21 cellular contexts compared by ENCODE assay signal in the genomic region with DNA sequence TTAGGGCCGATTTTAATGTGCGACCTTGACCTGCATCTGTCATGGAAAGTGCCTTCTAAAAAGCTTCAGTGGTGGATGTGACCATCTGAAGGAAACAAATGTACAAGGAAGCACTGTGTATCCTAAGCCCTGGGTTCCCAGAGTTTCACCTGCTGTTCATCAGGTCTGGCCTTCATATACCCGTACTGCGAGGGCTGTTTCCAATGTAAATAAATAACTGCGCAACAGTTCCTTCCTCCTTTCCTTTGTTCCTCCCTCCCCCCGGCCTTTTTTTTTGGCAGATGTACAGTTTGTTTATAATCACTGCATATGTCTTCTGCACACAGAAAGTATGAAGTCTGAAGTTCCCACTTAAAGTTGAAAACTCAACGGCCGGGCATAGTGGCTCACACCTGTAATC. TPM values are rescaled to one million over a fixed set of nuclear protein-coding genes. Genes with fewer than 3 reads are reported as not detected.
A peak's percentile ranks its signal among the peaks of the same experiment; 100 is the strongest.
DNase-seq lines count a peak whose midpoint lies in the region; ATAC-seq and TF ChIP-seq lines count a peak whose summit lies in the region.
"Had no signal": no experiment of that assay in that cellular context is flagged by ENCODE, and none has a peak within 500 bp of the region (broad histone marks: within the 10 kb centered on the region; RNA-seq: fewer than 3 reads in every experiment).

No MANE protein-coding gene starts in this region.

- intact Hi-C loops in mucosa of descending colon (cut with DNase I, micrococcal nuclease) = loop anchor here in 1 of 2 donors (10.0 kb wide), 1 partner anchor 108 kb away; a partner anchor contains a TSS

- ATAC-seq in mucosa of descending colon (peak; percentile 88), HG03520 (IDR thresholded peaks at IDR 0.05; ENCODE audit: unreplicated experiment) (no peak)
- ATAC-seq: activated CD8-positive, alpha-beta T cell treated with anti-CD3 and anti-CD28 coated beads for 36 hours; activated T-cell treated with anti-CD3 and anti-CD28 coated beads, Interleukin-2, amount 50 U/mL, for 4 hours; body of pancreas; naive thymus-derived CD4-positive, alpha-beta T cell had no signal

- DNase-seq in KBM-7 = peak; percentile 7
- peak; percentile 32 for DNase-seq in amniotic epithelial cell (ENCODE audit: low read depth)
- DNase-seq in mucosa of descending colon = peak in 1 of 3 donors; percentile 43
- no peak for DNase-seq in activated CD4-positive, alpha-beta T cell treated with anti-CD3 and anti-CD28 coated beads for 4 hours
- no peak for DNase-seq in NCI-H1417 (lab: John Stamatoyannopoulos, UW)
- DNase-seq in NCI-H2227 (lab: John Stamatoyannopoulos, UW; ENCODE audit: unreplicated experiment) = no peak
- DNase-seq: activated B cell treated with CpG ODN at 0.5 μM for 24 hours; activated CD8-positive, alpha-beta T cell treated with anti-CD3 and anti-CD28 coated beads for 36 hours; activated T-cell treated with anti-CD3 and anti-CD28 coated beads, Interleukin-2, amount 50 U/mL, for 4 hours; body of pancreas; cortex of kidney; KG1; naive thymus-derived CD4-positive, alpha-beta T cell; NCI-H1436; NCI-H226 had no signal

- peaks cover 17% of the 10 kb centered on the region for H3K4me1 ChIP-seq in mucosa of descending colon (ENCODE audit: low read depth)
- H3K4me1 ChIP-seq: parathyroid adenoma had no signal

- H3K9me3 ChIP-seq in mucosa of descending colon = no peaks in the 10 kb centered on the region
- H3K9me3 ChIP-seq: body of pancreas, SJSA1 had no signal

- H3K27ac ChIP-seq in C4-2B = peak overlapping the region; percentile 75
- H3K27ac ChIP-seq: epithelial cell of prostate, parathyroid adenoma, SJSA1 had no signal

- no peak overlapping the region for H3K4me3 ChIP-seq in mucosa of descending colon
- H3K4me3 ChIP-seq: body of pancreas, SJSA1, smooth muscle cell had no signal

- H3K36me3 ChIP-seq in mucosa of descending colon (ENCODE audit: low read depth) = no peaks in the 10 kb centered on the region

- in situ Hi-C loops in KBM-7 (cut with MboI; ENCODE audit: low pct_unique_long_range_greater_than_20kb, low sequenced_read_pairs) = no loop called here

- TF ChIP-seq CTCF in C4-2B (conservative IDR thresholded peaks at IDR 0.05) (no peak), mucosa of descending colon (IDR thresholded peaks at IDR 0.05) (no peak)

RNA-seq across cellular contexts. Expression of a gene that starts 5.2 kb away (rescaled TPM):
- 1 to 10 TPM; 1.1 to 3.4 (median 1.5) TPM for total RNA-seq in mucosa of descending colon

RNA-seq across cellular contexts. Expression of a gene that starts 5.5 kb away (rescaled TPM):
- total RNA-seq in mucosa of descending colon = 10 to 100 TPM; 12.6 to 19.0 (median 16.1) TPM

Comparison
In these comparisons a context has a peak if more than half of its experiments do, and no peak if none do; other contexts are left out.
1. DNase-seq: peak in KBM-7 (single experiment) and amniotic epithelial cell (single experiment); none in activated CD4-positive, alpha-beta T cell treated with anti-CD3 and anti-CD28 coated beads for 4 hours (0 of 2), NCI-H1417 (0 of 3) and NCI-H2227 (single experiment).